Comparison of ENCODE assay signal across 1 cellular context in the genomic region with DNA sequence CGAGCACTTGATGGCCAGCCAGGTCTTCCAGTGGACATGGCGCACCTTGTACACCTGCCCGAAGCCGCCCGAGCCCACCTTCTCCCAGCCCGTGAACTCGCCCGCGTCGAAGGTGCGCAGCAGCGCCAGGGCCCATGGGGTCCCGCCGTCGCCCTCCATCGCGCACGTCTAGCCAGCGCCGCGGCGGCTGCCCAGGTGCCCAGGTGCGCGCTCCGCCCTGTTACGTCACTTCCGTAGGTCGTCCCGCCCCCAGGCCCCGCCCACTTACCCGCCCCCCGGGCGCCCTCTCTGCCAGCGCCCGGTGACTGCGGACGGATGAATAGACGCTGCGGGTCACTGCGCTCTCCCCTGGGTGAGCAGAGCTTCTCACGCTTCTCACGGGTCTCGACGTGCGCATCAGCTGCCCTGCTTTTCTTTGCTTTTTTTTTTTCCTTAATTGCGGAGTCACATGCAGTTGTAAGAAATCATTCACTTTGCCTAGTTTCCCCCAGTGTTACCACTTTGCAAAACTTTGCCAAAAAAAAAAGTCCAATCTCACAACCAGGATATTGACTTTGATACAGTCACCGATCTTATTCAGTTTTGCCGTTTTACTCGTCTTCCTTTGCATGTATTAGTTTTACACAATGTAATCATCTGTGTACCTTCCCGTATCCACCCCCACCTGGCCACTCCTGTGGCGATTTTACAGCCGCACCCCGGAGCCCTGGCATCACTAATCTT.
TF ChIP-seq lines count a peak whose summit lies in the region.

TSS of gene RIPK4 (minus strand) at position 170 of the 723 bp plus-strand sequence. CDS start at position 159, 11 bp downstream.

TF ChIP-seq in H1, 55 proteins besides CTCF, POLR2A, EP300 and RAD21:
- TF ChIP-seq CREB1 (IDR thresholded peaks at IDR 0.05) (peak; percentile 86), RBBP5 (IDR thresholded peaks at IDR 0.05; ENCODE audit: borderline replicate concordance, low read depth, low read length) (peak; percentile 41; the same call in 1 of the 2 replicates), TEAD4 (IDR thresholded peaks at IDR 0.05; ENCODE audit: low read depth, low read length) (no peak), KDM5A (IDR thresholded peaks at IDR 0.05; ENCODE audit: low read length) (no peak), TAF1 (IDR thresholded peaks at IDR 0.05; ENCODE audit: low read depth, low read length) (0 out of 2 replicates have a peak, but pooled peaks have one; percentile 48), EGR1 (IDR thresholded peaks at IDR 0.05; ENCODE audit: borderline replicate concordance, low read depth, low read length) (no peak), BRCA1 (IDR thresholded peaks at IDR 0.05; ENCODE audit: low read depth, low read length) (no peak), HDAC2 (IDR thresholded peaks at IDR 0.05; ENCODE audit: borderline replicate concordance in 1 of 2, low read depth in 2 of 2, low read length in 2 of 2) (no peak), SRF (IDR thresholded peaks at IDR 0.05; ENCODE audit: low read depth, low read length) (no peak), EZH2 (IDR thresholded peaks at IDR 0.05; ENCODE audit: low read depth, low read length, severe bottlenecking) (no peak), SP4 (IDR thresholded peaks at IDR 0.05; ENCODE audit: low read length) (no peak), SIX5 (IDR thresholded peaks at IDR 0.05; ENCODE audit: low read depth, low read length) (no peak), SP1 (IDR thresholded peaks at IDR 0.05; ENCODE audit: low read depth, low read length) (peak; percentile 51; the same call in 1 of the 2 replicates), BCL11A (IDR thresholded peaks at IDR 0.05; ENCODE audit: low read depth in 2 of 2, low read length in 2 of 2) (no peak), RFX5 (IDR thresholded peaks at IDR 0.05; ENCODE audit: borderline replicate concordance, low read depth, low read length) (no peak), CHD1 (IDR thresholded peaks at IDR 0.05; ENCODE audit: low read depth, low read length) (no peak), CBX5 (IDR thresholded peaks at IDR 0.05; ENCODE audit: low read depth, low read length) (no peak), CHD2 (IDR thresholded peaks at IDR 0.05; ENCODE audit: low read length) (no peak), BACH1 (IDR thresholded peaks at IDR 0.05; ENCODE audit: low read length) (no peak), GABPA (IDR thresholded peaks at IDR 0.05; ENCODE audit: borderline replicate concordance, insufficient read depth, low read length) (no peak), TAF7 (optimal IDR thresholded peaks at IDR 0.05; ENCODE audit: borderline replicate concordance, low read depth, low read length) (no peak), SUZ12 (IDR thresholded peaks at IDR 0.05; ENCODE audit: low read length) (no peak), ASH2L (IDR thresholded peaks at IDR 0.05; ENCODE audit: low read length) (peak; percentile 57), TCF12 (IDR thresholded peaks at IDR 0.05; ENCODE audit: low read depth, low read length) (0 out of 2 replicates have a peak, but pooled peaks have one; percentile 24), PHF8 (conservative IDR thresholded peaks at IDR 0.05; ENCODE audit: low read depth, low read length) (no peak; the same call in 1 of the 2 replicates), NRF1 (IDR thresholded peaks at IDR 0.05; ENCODE audit: low read depth, low read length) (no peak), SAP30 (IDR thresholded peaks at IDR 0.05; ENCODE audit: insufficient read depth, insufficient replicate concordance, low read length) (no peak), FOSL1 (IDR thresholded peaks at IDR 0.05; ENCODE audit: insufficient read depth, low read depth, low read length) (no peak), CTBP2 (IDR thresholded peaks at IDR 0.05; ENCODE audit: borderline replicate concordance, insufficient read depth, insufficient read length, low read length) (no peak), USF2 (IDR thresholded peaks at IDR 0.05; ENCODE audit: low read length) (no peak), JUN (IDR thresholded peaks at IDR 0.05; ENCODE audit: low read depth, low read length) (no peak), SIRT6 (IDR thresholded peaks at IDR 0.05; ENCODE audit: low read length) (no peak), ZNF274 (IDR thresholded peaks at IDR 0.05; ENCODE audit: borderline replicate concordance, extremely low read depth, low read length) (no peak), RNF2 (IDR thresholded peaks at IDR 0.05; ENCODE audit: borderline replicate concordance, low read depth, low read length, missing control alignments, poor library complexity, severe bottlenecking) (no peak), SP2 (IDR thresholded peaks at IDR 0.05; ENCODE audit: low read length) (no peak), POU5F1 (IDR thresholded peaks at IDR 0.05; ENCODE audit: low read depth, low read length) (no peak), NANOG (IDR thresholded peaks at IDR 0.05; ENCODE audit: insufficient read depth, low read depth, low read length, poor library complexity, severe bottlenecking) (no peak), HDAC6 (IDR thresholded peaks at IDR 0.05; ENCODE audit: low read depth, low read length) (no peak), JUND (IDR thresholded peaks at IDR 0.05; ENCODE audit: low read length) (peak; percentile 35; the same call in 1 of the 2 replicates), POLR2AphosphoS5 (IDR thresholded peaks at IDR 0.05; ENCODE audit: low read depth, low read length) (peak; percentile 69), MAX (IDR thresholded peaks at IDR 0.05) (0 out of 2 replicates have a peak, but pooled peaks have one; percentile 50), TBP (IDR thresholded peaks at IDR 0.05; ENCODE audit: low read depth, low read length) (no peak), KDM4A (IDR thresholded peaks at IDR 0.05; ENCODE audit: low read depth, low read length, severe bottlenecking) (peak; percentile 63), MAFK (IDR thresholded peaks at IDR 0.05; ENCODE audit: low read depth, low read length) (no peak), YY1 (IDR thresholded peaks at IDR 0.05; ENCODE audit: low read depth, low read length) (no peak), SIN3A (conservative IDR thresholded peaks at IDR 0.05 in 1 of 2, IDR thresholded peaks at IDR 0.05 in 1 of 2; ENCODE audit: low read depth in 1 of 2, low read length in 2 of 2) (no peak), CEBPB (IDR thresholded peaks at IDR 0.05; ENCODE audit: low read depth, low read length) (no peak), GTF2F1 (IDR thresholded peaks at IDR 0.05; ENCODE audit: borderline replicate concordance, low read depth, low read length) (no peak), CBX8 (IDR thresholded peaks at IDR 0.05; ENCODE audit: borderline replicate concordance, low read depth, low read length) (no peak), KDM1A (IDR thresholded peaks at IDR 0.05; ENCODE audit: borderline replicate concordance, low read length) (no peak), RXRA (IDR thresholded peaks at IDR 0.05; ENCODE audit: insufficient read depth, low read depth, low read length) (no peak)
- TF ChIP-seq, protein P1, sequence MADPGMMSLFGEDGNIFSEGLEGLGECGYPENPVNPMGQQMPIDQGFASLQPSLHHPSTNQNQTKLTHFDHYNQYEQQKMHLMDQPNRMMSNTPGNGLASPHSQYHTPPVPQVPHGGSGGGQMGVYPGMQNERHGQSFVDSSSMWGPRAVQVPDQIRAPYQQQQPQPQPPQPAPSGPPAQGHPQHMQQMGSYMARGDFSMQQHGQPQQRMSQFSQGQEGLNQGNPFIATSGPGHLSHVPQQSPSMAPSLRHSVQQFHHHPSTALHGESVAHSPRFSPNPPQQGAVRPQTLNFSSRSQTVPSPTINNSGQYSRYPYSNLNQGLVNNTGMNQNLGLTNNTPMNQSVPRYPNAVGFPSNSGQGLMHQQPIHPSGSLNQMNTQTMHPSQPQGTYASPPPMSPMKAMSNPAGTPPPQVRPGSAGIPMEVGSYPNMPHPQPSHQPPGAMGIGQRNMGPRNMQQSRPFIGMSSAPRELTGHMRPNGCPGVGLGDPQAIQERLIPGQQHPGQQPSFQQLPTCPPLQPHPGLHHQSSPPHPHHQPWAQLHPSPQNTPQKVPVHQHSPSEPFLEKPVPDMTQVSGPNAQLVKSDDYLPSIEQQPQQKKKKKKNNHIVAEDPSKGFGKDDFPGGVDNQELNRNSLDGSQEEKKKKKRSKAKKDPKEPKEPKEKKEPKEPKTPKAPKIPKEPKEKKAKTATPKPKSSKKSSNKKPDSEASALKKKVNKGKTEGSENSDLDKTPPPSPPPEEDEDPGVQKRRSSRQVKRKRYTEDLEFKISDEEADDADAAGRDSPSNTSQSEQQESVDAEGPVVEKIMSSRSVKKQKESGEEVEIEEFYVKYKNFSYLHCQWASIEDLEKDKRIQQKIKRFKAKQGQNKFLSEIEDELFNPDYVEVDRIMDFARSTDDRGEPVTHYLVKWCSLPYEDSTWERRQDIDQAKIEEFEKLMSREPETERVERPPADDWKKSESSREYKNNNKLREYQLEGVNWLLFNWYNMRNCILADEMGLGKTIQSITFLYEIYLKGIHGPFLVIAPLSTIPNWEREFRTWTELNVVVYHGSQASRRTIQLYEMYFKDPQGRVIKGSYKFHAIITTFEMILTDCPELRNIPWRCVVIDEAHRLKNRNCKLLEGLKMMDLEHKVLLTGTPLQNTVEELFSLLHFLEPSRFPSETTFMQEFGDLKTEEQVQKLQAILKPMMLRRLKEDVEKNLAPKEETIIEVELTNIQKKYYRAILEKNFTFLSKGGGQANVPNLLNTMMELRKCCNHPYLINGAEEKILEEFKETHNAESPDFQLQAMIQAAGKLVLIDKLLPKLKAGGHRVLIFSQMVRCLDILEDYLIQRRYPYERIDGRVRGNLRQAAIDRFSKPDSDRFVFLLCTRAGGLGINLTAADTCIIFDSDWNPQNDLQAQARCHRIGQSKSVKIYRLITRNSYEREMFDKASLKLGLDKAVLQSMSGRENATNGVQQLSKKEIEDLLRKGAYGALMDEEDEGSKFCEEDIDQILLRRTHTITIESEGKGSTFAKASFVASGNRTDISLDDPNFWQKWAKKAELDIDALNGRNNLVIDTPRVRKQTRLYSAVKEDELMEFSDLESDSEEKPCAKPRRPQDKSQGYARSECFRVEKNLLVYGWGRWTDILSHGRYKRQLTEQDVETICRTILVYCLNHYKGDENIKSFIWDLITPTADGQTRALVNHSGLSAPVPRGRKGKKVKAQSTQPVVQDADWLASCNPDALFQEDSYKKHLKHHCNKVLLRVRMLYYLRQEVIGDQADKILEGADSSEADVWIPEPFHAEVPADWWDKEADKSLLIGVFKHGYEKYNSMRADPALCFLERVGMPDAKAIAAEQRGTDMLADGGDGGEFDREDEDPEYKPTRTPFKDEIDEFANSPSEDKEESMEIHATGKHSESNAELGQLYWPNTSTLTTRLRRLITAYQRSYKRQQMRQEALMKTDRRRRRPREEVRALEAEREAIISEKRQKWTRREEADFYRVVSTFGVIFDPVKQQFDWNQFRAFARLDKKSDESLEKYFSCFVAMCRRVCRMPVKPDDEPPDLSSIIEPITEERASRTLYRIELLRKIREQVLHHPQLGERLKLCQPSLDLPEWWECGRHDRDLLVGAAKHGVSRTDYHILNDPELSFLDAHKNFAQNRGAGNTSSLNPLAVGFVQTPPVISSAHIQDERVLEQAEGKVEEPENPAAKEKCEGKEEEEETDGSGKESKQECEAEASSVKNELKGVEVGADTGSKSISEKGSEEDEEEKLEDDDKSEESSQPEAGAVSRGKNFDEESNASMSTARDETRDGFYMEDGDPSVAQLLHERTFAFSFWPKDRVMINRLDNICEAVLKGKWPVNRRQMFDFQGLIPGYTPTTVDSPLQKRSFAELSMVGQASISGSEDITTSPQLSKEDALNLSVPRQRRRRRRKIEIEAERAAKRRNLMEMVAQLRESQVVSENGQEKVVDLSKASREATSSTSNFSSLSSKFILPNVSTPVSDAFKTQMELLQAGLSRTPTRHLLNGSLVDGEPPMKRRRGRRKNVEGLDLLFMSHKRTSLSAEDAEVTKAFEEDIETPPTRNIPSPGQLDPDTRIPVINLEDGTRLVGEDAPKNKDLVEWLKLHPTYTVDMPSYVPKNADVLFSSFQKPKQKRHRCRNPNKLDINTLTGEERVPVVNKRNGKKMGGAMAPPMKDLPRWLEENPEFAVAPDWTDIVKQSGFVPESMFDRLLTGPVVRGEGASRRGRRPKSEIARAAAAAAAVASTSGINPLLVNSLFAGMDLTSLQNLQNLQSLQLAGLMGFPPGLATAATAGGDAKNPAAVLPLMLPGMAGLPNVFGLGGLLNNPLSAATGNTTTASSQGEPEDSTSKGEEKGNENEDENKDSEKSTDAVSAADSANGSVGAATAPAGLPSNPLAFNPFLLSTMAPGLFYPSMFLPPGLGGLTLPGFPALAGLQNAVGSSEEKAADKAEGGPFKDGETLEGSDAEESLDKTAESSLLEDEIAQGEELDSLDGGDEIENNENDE (IDR thresholded peaks at IDR 0.05; ENCODE audit: insufficient replicate concordance, low read length), result no peak
- TF ChIP-seq, protein P2, sequence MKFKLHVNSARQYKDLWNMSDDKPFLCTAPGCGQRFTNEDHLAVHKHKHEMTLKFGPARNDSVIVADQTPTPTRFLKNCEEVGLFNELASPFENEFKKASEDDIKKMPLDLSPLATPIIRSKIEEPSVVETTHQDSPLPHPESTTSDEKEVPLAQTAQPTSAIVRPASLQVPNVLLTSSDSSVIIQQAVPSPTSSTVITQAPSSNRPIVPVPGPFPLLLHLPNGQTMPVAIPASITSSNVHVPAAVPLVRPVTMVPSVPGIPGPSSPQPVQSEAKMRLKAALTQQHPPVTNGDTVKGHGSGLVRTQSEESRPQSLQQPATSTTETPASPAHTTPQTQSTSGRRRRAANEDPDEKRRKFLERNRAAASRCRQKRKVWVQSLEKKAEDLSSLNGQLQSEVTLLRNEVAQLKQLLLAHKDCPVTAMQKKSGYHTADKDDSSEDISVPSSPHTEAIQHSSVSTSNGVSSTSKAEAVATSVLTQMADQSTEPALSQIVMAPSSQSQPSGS (IDR thresholded peaks at IDR 0.05; ENCODE audit: low read length), result no peak
- TF ChIP-seq, protein P3, sequence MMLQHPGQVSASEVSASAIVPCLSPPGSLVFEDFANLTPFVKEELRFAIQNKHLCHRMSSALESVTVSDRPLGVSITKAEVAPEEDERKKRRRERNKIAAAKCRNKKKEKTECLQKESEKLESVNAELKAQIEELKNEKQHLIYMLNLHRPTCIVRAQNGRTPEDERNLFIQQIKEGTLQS (IDR thresholded peaks at IDR 0.05; ENCODE audit: insufficient read depth, low read depth, low read length), result no peak
- TF ChIP-seq, protein P4, sequence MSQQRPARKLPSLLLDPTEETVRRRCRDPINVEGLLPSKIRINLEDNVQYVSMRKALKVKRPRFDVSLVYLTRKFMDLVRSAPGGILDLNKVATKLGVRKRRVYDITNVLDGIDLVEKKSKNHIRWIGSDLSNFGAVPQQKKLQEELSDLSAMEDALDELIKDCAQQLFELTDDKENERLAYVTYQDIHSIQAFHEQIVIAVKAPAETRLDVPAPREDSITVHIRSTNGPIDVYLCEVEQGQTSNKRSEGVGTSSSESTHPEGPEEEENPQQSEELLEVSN (IDR thresholded peaks at IDR 0.05), result peak; percentile 36; the same call in 1 of the 2 replicates
